In the genomic region with DNA sequence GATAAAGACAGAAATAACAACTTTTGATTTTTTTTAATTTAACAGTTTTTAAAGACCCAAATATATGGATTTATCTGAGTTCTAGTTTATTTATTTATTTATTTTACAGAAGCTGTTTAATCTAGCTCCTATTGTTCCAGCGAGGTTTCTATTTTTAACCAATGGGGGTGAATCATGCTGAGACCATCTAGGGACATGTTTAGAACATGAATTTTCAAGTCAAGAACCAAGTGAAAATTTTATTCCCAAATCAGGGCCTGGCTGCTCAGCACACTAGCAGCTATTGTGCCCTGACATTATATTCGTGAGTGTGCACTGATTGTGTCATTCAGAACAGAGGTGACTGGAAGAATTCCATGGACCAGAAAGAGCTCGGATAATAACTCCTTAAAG, we compare ENCODE assay signal across 13 cellular contexts. TPM values are rescaled to one million over a fixed set of nuclear protein-coding genes. Genes with fewer than 3 reads are reported as not detected.
DNase-seq lines count a peak whose midpoint lies in the region; ATAC-seq, FAIRE-seq and TF ChIP-seq lines count a peak whose summit lies in the region.
"Had no signal": no experiment of that assay in that cellular context is flagged by ENCODE, and none has a peak within 500 bp of the region (broad histone marks: within the 10 kb centered on the region; RNA-seq: fewer than 3 reads in every experiment).

No MANE protein-coding gene starts in this region.

- H3K4me3 ChIP-seq in IMR-90 (ENCODE audit: insufficient read depth, low read depth, low read length) (no peak overlapping the region), mammary epithelial cell (replicated peaks in 1 of 3; ENCODE audit: insufficient read depth in 1 of 3, low read depth in 2 of 3, low read length in 3 of 3) (peak overlapping the region in 1 of 3 experiments; percentile 0), keratinocyte (ENCODE audit: control insufficient read depth in 2 of 3, extremely low read depth in 1 of 3, insufficient read depth in 2 of 3, low read depth in 1 of 3, low read length in 3 of 3) (peak overlapping the region in 1 of 3 experiments; percentile 32), thoracic aorta (peak overlapping the region; percentile 45)

- peaks cover 29% of the 10 kb centered on the region for H3K4me1 Mint-ChIP-seq in activated CD8-positive, alpha-beta memory T cell treated with anti-CD3 and anti-CD28 coated beads, Interleukin-2, amount 10 ng/mL, durations not matched to agents 7 days and 5 days

- H3K9ac ChIP-seq in IMR-90 (ENCODE audit: low read depth, low read length) (no peak overlapping the region), mammary epithelial cell (ENCODE audit: insufficient read depth, low read length) (no peak overlapping the region), keratinocyte (ENCODE audit: control insufficient read depth, extremely low read depth, insufficient read depth, low read length) (peak overlapping the region; percentile 18)

- dilution Hi-C loops in IMR-90 (cut with HindIII; ENCODE audit: low sequenced_read_pairs, unreplicated experiment) (no loop called here), mammary epithelial cell (cut with HindIII; ENCODE audit: low sequenced_read_pairs) (no loop called here), keratinocyte (cut with MboI; ENCODE audit: extremely low pct_ligation_motif_present, low sequenced_read_pairs) (no loop called here)

- peak overlapping the region; percentile 98; the same call in 1 of the 2 replicates for H4K5ac ChIP-seq in IMR-90 (ENCODE audit: low read depth, low read length)

- H2BK20ac ChIP-seq in IMR-90 (ENCODE audit: low read depth, low read length): peak overlapping the region; percentile 89; the same call in 1 of the 2 replicates

- H2AK5ac ChIP-seq in IMR-90 (ENCODE audit: low read depth, low read length): no peak overlapping the region

- in situ Hi-C loops in IMR-90 (cut with MboI; ENCODE audit: low sequenced_read_pairs): no loop called here
- in situ Hi-C loops in mammary epithelial cell (cut with MboI; ENCODE audit: low sequenced_read_pairs in 2 of 2): no loop called here

- H4K91ac ChIP-seq in IMR-90 (ENCODE audit: insufficient read depth, low read depth, low read length): no peak overlapping the region

- H2AFZ ChIP-seq in IMR-90 (replicated peaks; ENCODE audit: low read length, poor library complexity): no peak overlapping the region
- H2AFZ ChIP-seq in mammary epithelial cell (ENCODE audit: low read depth, low read length): peak overlapping the region; percentile 43
- H2AFZ ChIP-seq in keratinocyte (ENCODE audit: control insufficient read depth, low read length): peak overlapping the region; percentile 74

- no peaks in the 10 kb centered on the region for H3K79me1 ChIP-seq in IMR-90 (ENCODE audit: low read depth in 1 of 2, low read length in 2 of 2)

- intact Hi-C loops in IMR-90 (cut with micrococcal nuclease): no loop called here
- intact Hi-C loops in mammary epithelial cell (cut with micrococcal nuclease): no loop called here

- CTCF ChIA-PET in IMR-90 (lab: Yijun Ruan, JAX) (interaction anchor here (0.8 kb wide), 1 partner anchor 8 kb away, joined by 5 read pairs; no protein-coding TSS in a partner anchor), mammary epithelial cell (lab: Charles Lee; ENCODE audit: low non-redundant PET) (no interaction called here)
- CTCF ChIA-PET in activated CD8-positive, alpha-beta memory T cell treated with anti-CD3 and anti-CD28 coated beads, Interleukin-2, amount 10 ng/mL, durations not matched to agents 7 days and 5 days (lab: Charles Lee): interaction anchor here (0.9 to 2.1 kb wide), 4 partner anchors 8 to 54 kb away, joined by 3 to 14 read pairs (median 4); partner anchors contain the start of gene MPP7

- H3K9me3 Mint-ChIP-seq in activated CD8-positive, alpha-beta memory T cell treated with anti-CD3 and anti-CD28 coated beads, Interleukin-2, amount 10 ng/mL, durations not matched to agents 7 days and 5 days (ENCODE audit: low read depth): no peaks in the 10 kb centered on the region
- H3K9me3 Mint-ChIP-seq: activated CD4-positive, alpha-beta memory T cell treated with anti-CD3 and anti-CD28 coated beads for 36 hours had no signal

- POLR2A ChIA-PET in IMR-90 (lab: Charles Lee; ENCODE audit: unreplicated experiment): no interaction called here

- H3K56ac ChIP-seq in IMR-90 (ENCODE audit: extremely low read depth, insufficient read depth, low read length): no peak overlapping the region

- H3K4me2 ChIP-seq in IMR-90 (ENCODE audit: low read depth, low read length): peak overlapping the region; percentile 41; the same call in 1 of the 2 replicates
- H3K4me2 ChIP-seq in mammary epithelial cell (ENCODE audit: insufficient read depth, low read depth, low read length): peak overlapping the region; percentile 49
- H3K4me2 ChIP-seq in keratinocyte (ENCODE audit: control insufficient read depth, extremely low read depth, insufficient read depth, low read depth, low read length): peak overlapping the region; percentile 82

- H3K27me3 Mint-ChIP-seq in activated CD8-positive, alpha-beta memory T cell treated with anti-CD3 and anti-CD28 coated beads, Interleukin-2, amount 10 ng/mL, durations not matched to agents 7 days and 5 days: no peaks in the 10 kb centered on the region
- H3K27me3 Mint-ChIP-seq: activated CD4-positive, alpha-beta memory T cell treated with anti-CD3 and anti-CD28 coated beads for 36 hours had no signal

- H4K20me1 ChIP-seq in IMR-90 (ENCODE audit: insufficient read depth, low read length): no peaks in the 10 kb centered on the region
- H4K20me1 ChIP-seq in mammary epithelial cell (ENCODE audit: insufficient read depth, low read length): no peaks in the 10 kb centered on the region
- H4K20me1 ChIP-seq in keratinocyte (ENCODE audit: control insufficient read depth, extremely low read depth, insufficient read depth, low read length): no peaks in the 10 kb centered on the region

- 42% methylated on average over 2 of the region's 3 CpGs; no CpG with 5 or more reads in 1 of the 2 experiments for WGBS in IMR-90 (ENCODE audit: extremely low coverage in 2 of 2, insufficient read length in 1 of 2), 2 experiments
- WGBS in mammary epithelial cell (ENCODE audit: low coverage, missing lambda C conversion rate): 2% methylated on average over 3 of the region's 3 CpGs

- ATAC-seq in IMR-90 (ENCODE audit: low read depth) (no peak), thoracic aorta (ENCODE audit: insufficient number of reproducible peaks, low FRiP score, low read depth) (peak; percentile 76)
- ATAC-seq in activated CD8-positive, alpha-beta memory T cell treated with anti-CD3 and anti-CD28 coated beads, Interleukin-2, amount 10 ng/mL, durations not matched to agents 7 days and 5 days: no peak

- peak overlapping the region; percentile 86 for H2BK5ac ChIP-seq in IMR-90 (ENCODE audit: low read depth, low read length, poor library complexity, severe bottlenecking)

- peak overlapping the region; percentile 94; the same call in 1 of the 2 replicates for H3K23ac ChIP-seq in IMR-90 (ENCODE audit: low read depth, low read length)

- no peaks in the 10 kb centered on the region for H3K36me3 Mint-ChIP-seq in activated CD8-positive, alpha-beta memory T cell treated with anti-CD3 and anti-CD28 coated beads, Interleukin-2, amount 10 ng/mL, durations not matched to agents 7 days and 5 days
- H3K36me3 Mint-ChIP-seq: activated CD4-positive, alpha-beta memory T cell treated with anti-CD3 and anti-CD28 coated beads for 36 hours had no signal

- 0 out of 3 replicates have a peak overlapping the region, but pooled peaks have one; percentile 24 for H2BK15ac ChIP-seq in IMR-90 (ENCODE audit: low read depth, low read length)

- H3K79me2 ChIP-seq in mammary epithelial cell (ENCODE audit: insufficient read depth, low read length) (no peaks in the 10 kb centered on the region), keratinocyte (ENCODE audit: control insufficient read depth, insufficient read depth, low read length) (no peaks in the 10 kb centered on the region)

- no peak for TF ChIP-seq POLR2A in IMR-90 (IDR thresholded peaks at IDR 0.05; ENCODE audit: low read depth, low read length)

- FAIRE-seq in keratinocyte (lab: Jason Lieb, UNC) (peak; percentile 36), GM19239 (lab: Jason Lieb, UNC) (no peak)

- no peak for TF ChIP-seq RAD21 in IMR-90 (IDR thresholded peaks at IDR 0.05; ENCODE audit: low read length)

- no TSS peak for BruUV-seq in IMR-90 (replicated peaks; lab: Mats Ljungman, UMichigan)
- no TSS peak for BruUV-seq in mammary epithelial cell (replicated peaks; lab: Mats Ljungman, UMichigan)

- H4K8ac ChIP-seq in IMR-90 (ENCODE audit: low read depth in 2 of 2, low read length in 2 of 2): peak overlapping the region in 1 of 2 experiments; percentile 15; a peak in 2 of 4 replicates

- H3K9me3 ChIP-seq in IMR-90 (ENCODE audit: control insufficient read depth, insufficient read depth, low read length) (no peaks in the 10 kb centered on the region), mammary epithelial cell (replicated peaks; ENCODE audit: insufficient read depth, low read length) (no peaks in the 10 kb centered on the region), keratinocyte (ENCODE audit: control insufficient read depth, low read depth, low read length) (no peaks in the 10 kb centered on the region), thoracic aorta (no peaks in the 10 kb centered on the region)

- peak overlapping the region; percentile 5; the same call in 1 of the 2 replicates for H3K4ac ChIP-seq in IMR-90 (ENCODE audit: low read depth, low read length)

- peak overlapping the region; percentile 98; the same call in 1 of the 2 replicates for H3K18ac ChIP-seq in IMR-90 (ENCODE audit: low read depth, low read length)

- TF ChIP-seq CTCF in IMR-90 (conservative IDR thresholded peaks at IDR 0.05; ENCODE audit: low read depth, low read length) (no peak), mammary epithelial cell (conservative IDR thresholded peaks at IDR 0.05 in 1 of 2, IDR thresholded peaks at IDR 0.05 in 1 of 2; ENCODE audit: extremely low read depth in 1 of 2, insufficient read depth in 1 of 2, low read depth in 1 of 2, low read length in 2 of 2) (no peak), keratinocyte (optimal IDR thresholded peaks at IDR 0.05 in 1 of 3, IDR thresholded peaks at IDR 0.05 in 1 of 3, conservative IDR thresholded peaks at IDR 0.05 in 1 of 3; ENCODE audit: extremely low read depth in 1 of 3, insufficient read depth in 2 of 3, low read length in 3 of 3) (no peak), thoracic aorta (IDR thresholded peaks at IDR 0.05) (no peak)

- H3K27ac ChIP-seq in IMR-90 (ENCODE audit: insufficient read depth, low read length) (no peak overlapping the region), mammary epithelial cell (ENCODE audit: insufficient read depth, low read depth, low read length) (peak overlapping the region; percentile 52), keratinocyte (ENCODE audit: control insufficient read depth, insufficient read depth, low read length) (peak overlapping the region; percentile 49), thoracic aorta (peak overlapping the region; percentile 86 to 87)

- peaks cover 10% of the 10 kb centered on the region for H3K4me1 ChIP-seq in IMR-90 (ENCODE audit: control insufficient read depth, insufficient read depth, low read length)
- H3K4me1 ChIP-seq in mammary epithelial cell (ENCODE audit: insufficient read depth, low read length): peaks cover 23% of the 10 kb centered on the region
- peaks cover 23% of the 10 kb centered on the region for H3K4me1 ChIP-seq in keratinocyte (ENCODE audit: control insufficient read depth, extremely low read depth, insufficient read depth, low read length)
- peaks cover 25 to 40% of the 10 kb centered on the region in 2 donors for H3K4me1 ChIP-seq in thoracic aorta (ENCODE audit: control insufficient read depth in 1 of 2, low read depth in 2 of 2)

- H2BK120ac ChIP-seq in IMR-90 (ENCODE audit: low read depth, low read length): peak overlapping the region; percentile 88; the same call in 1 of the 2 replicates

- peaks cover 3% of the 10 kb centered on the region; the same call in 1 of the 2 replicates for H3K9me1 ChIP-seq in IMR-90 (ENCODE audit: insufficient read depth, low read length)
- H3K9me1 ChIP-seq in keratinocyte (ENCODE audit: control insufficient read depth, extremely low read depth, insufficient read depth, low read length): no peaks in the 10 kb centered on the region

- H2AK9ac ChIP-seq in IMR-90 (replicated peaks; ENCODE audit: low read depth, low read length, poor library complexity): no peak overlapping the region

- DNase-seq in IMR-90: peak; percentile 65
- peak; percentile 71 for DNase-seq in mammary epithelial cell
- no peak for DNase-seq in keratinocyte (ENCODE audit: low read depth, low spot score)
- no peak for DNase-seq in thoracic aorta (ENCODE audit: low spot score)
- DNase-seq in activated naive CD4-positive, alpha-beta T cell treated with anti-CD3 and anti-CD28 coated beads, Interleukin-2, amount 50 U/mL, for 16 hours: no peak
- no peak for DNase-seq in GM19239 (ENCODE audit: insufficient read length, low spot score)
- DNase-seq in activated CD8-positive, alpha-beta memory T cell treated with anti-CD3 and anti-CD28 coated beads, Interleukin-2, amount 10 ng/mL, durations not matched to agents 7 days and 5 days: no peak
- DNase-seq: activated CD4-positive, alpha-beta memory T cell treated with anti-CD3 and anti-CD28 coated beads for 36 hours; amniotic stem cell; DMS153; erythroblast; NCI-H1105; NCI-H524 treated with DMSO at 0.1 percent for 48 hours had no signal

- H3K27me3 ChIP-seq in IMR-90 (ENCODE audit: control insufficient read depth, insufficient read depth, low read length) (no peaks in the 10 kb centered on the region), mammary epithelial cell (ENCODE audit: insufficient read depth, low read length) (no peaks in the 10 kb centered on the region), keratinocyte (ENCODE audit: control insufficient read depth, extremely low read depth, insufficient read depth, low read length) (no peaks in the 10 kb centered on the region), thoracic aorta (replicated peaks; ENCODE audit: insufficient read depth) (no peaks in the 10 kb centered on the region)

- H3K4me3 Mint-ChIP-seq in activated CD8-positive, alpha-beta memory T cell treated with anti-CD3 and anti-CD28 coated beads, Interleukin-2, amount 10 ng/mL, durations not matched to agents 7 days and 5 days: no peak overlapping the region

- peak overlapping the region; percentile 6; the same call in 1 of the 2 replicates for H3K14ac ChIP-seq in IMR-90 (replicated peaks; ENCODE audit: low read depth, low read length)

- H3K27ac Mint-ChIP-seq in activated CD8-positive, alpha-beta memory T cell treated with anti-CD3 and anti-CD28 coated beads, Interleukin-2, amount 10 ng/mL, durations not matched to agents 7 days and 5 days: no peak overlapping the region

- H3K36me3 ChIP-seq in IMR-90 (ENCODE audit: control insufficient read depth, insufficient read depth, low read length): no peaks in the 10 kb centered on the region
- H3K36me3 ChIP-seq in mammary epithelial cell (ENCODE audit: insufficient read depth, low read length): no peaks in the 10 kb centered on the region
- no peaks in the 10 kb centered on the region for H3K36me3 ChIP-seq in keratinocyte (ENCODE audit: control insufficient read depth in 2 of 2, extremely low read depth in 1 of 2, insufficient read depth in 2 of 2, low read length in 2 of 2)
- no peaks in the 10 kb centered on the region for H3K36me3 ChIP-seq in thoracic aorta

RNA-seq across cellular contexts. Expression of gene MPP7, which starts 24.6 kb away (rescaled TPM):
- total RNA-seq in IMR-90 (2012; rRNA removed) (1.4 TPM in 2 replicates), mammary epithelial cell (10 to 100 TPM in 1 of 2 donors, 1 to 10 TPM in 1; 10.0 to 23.0 TPM), thoracic aorta (10 to 100 TPM; 28.2 to 48.5 TPM)
- polyA plus RNA-seq in IMR-90 (2012; rRNA removed) (0.39 and 0.44 TPM in 2 replicates), mammary epithelial cell (3.5 TPM), keratinocyte (4.9 to 6.5 TPM (median 6.3 TPM) in 3 replicates)
- polyA plus RNA-seq in IMR-90 (2012; cell fraction: cytosol; rRNA removed): 0.16 and 0.27 TPM in 2 replicates
- 0.09 and 0.48 TPM in 2 replicates for polyA plus RNA-seq in IMR-90 (2012; cell fraction: nucleus; rRNA removed; ENCODE audit: low replicate concordance)
- polyA minus RNA-seq in mammary epithelial cell (18.9 TPM), keratinocyte (16.0 to 19.0 TPM (median 16.2 TPM) in 3 replicates)
- polyA plus RNA-seq in keratinocyte (2011; ENCODE audit: low read depth): 13.3 TPM
- polyA plus RNA-seq in keratinocyte (2011; cell fraction: cytosol; rRNA removed): 4.1 and 5.1 TPM in 2 replicates
- 3.6 and 4.1 TPM in 2 replicates for polyA plus RNA-seq in keratinocyte (2011; cell fraction: nucleus; rRNA removed)
- 3.7 and 5.5 TPM in 2 replicates for polyA plus RNA-seq in keratinocyte (2012; ENCODE audit: low replicate concordance)
- 9.0 TPM for polyA minus RNA-seq in keratinocyte (2011; cell fraction: cytosol; rRNA and poly(A)+ RNA removed)
- polyA minus RNA-seq in keratinocyte (2011; cell fraction: nucleus; rRNA and poly(A)+ RNA removed): 2.3 and 7.1 TPM in 2 replicates
- 1 to 10 TPM; 1.4 to 3.7 TPM for total RNA-seq in activated CD8-positive, alpha-beta memory T cell treated with anti-CD3 and anti-CD28 coated beads, Interleukin-2, amount 10 ng/mL, durations not matched to agents 7 days and 5 days

Comparison
In these comparisons a context has a peak if more than half of its experiments do, and no peak if none do; other contexts are left out.
1. DNase-seq: peak in IMR-90 (single experiment) and mammary epithelial cell (single experiment); none in keratinocyte (single experiment), thoracic aorta (single experiment), activated naive CD4-positive, alpha-beta T cell treated with anti-CD3 and anti-CD28 coated beads, Interleukin-2, amount 50 U/mL, for 16 hours (single experiment), GM19239 (single experiment) and activated CD8-positive, alpha-beta memory T cell treated with anti-CD3 and anti-CD28 coated beads, Interleukin-2, amount 10 ng/mL, durations not matched to agents 7 days and 5 days (single experiment).
2. Peak in every context shown above with its lines, with median percentiles within 50 percentile points of each other: H3K4me2 ChIP-seq.